In the genomic region with DNA sequence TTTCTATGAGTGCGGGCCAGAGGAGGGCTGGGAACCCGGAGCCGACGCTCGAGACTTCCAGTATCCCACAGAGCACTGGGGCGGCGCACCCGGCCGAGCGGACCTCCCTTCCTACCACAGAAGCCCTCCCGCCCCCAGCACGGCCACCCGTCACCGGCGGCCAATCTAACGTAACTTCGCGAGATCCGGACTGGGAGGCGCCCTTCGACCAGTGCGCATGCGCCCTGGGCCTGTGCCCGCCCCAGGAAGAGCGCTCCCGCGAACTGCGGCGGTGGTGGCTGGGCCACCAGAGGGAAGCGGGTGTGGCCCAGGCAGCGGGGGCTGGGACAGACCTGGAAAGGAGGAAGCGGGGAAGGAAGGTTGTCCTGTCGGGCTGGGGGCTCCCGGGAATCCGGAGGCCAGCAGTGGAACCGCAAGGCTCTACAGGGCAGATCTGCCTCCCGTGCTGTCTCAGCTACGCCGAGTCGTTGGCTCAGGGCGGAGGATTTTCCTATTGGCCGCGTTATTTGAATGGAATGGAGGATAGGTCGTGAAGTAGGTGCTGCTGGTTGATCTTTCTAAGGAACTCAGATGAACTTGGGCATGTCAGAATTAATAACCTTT, we compare ENCODE assay signal across 8 cellular contexts. TPM values are rescaled to one million over a fixed set of nuclear protein-coding genes. Genes with fewer than 3 reads are reported as not detected.
DNase-seq lines count a peak whose midpoint lies in the region; ATAC-seq and TF ChIP-seq lines count a peak whose summit lies in the region.

TSS of gene PPP1R12A (minus strand) at position 77 of the 603 bp plus-strand sequence. CDS start 166 bp downstream, outside the sequence.

- H3K9me3 ChIP-seq in liver (ENCODE audit: control insufficient read depth in 4 of 4, low read length in 3 of 4) = no peaks in the 10 kb centered on the region

- H3K9ac ChIP-seq in liver (ENCODE audit: low read depth in 1 of 2, low read length in 2 of 2) = peak within 1 kb of the TSS; percentile 68 to 79

- H3K27ac ChIP-seq in liver (ENCODE audit: low read depth in 1 of 2, low read length in 2 of 2) = peak within 1 kb of the TSS; percentile 86 to 90

- H3K4me3 Mint-ChIP-seq in CD14-positive monocyte = peak within 1 kb of the TSS; percentile 99

- peak; percentile 14 to 69 for TF ChIP-seq RAD21 in liver (IDR thresholded peaks at IDR 0.05)

- peak; percentile 87 for ATAC-seq in GM19395 (IDR thresholded peaks at IDR 0.05; ENCODE audit: unreplicated experiment)
- ATAC-seq in HG03565 (IDR thresholded peaks at IDR 0.05; ENCODE audit: unreplicated experiment) = peak; percentile 91

- no peaks in the 10 kb centered on the region for H3K9me3 Mint-ChIP-seq in CD14-positive monocyte

- peaks cover 44% of the 10 kb centered on the region for H3K4me1 Mint-ChIP-seq in CD14-positive monocyte

- no peaks in the 10 kb centered on the region for H3K36me3 ChIP-seq in liver (ENCODE audit: control insufficient read depth in 4 of 4, insufficient read depth in 3 of 4, low read depth in 1 of 4, low read length in 3 of 4)

- no peaks in the 10 kb centered on the region for H3K27me3 ChIP-seq in liver (ENCODE audit: control insufficient read depth in 4 of 4, insufficient read depth in 4 of 4, low read length in 3 of 4)

- intact Hi-C loops in CD14-positive monocyte (cut with micrococcal nuclease) = loop anchor here in 1 of 2 donors (10.0 kb wide), 1 partner anchor 50 kb away; no protein-coding TSS in a partner anchor

- no peak for TF ChIP-seq CTCF in CD14-positive monocyte (IDR thresholded peaks at IDR 0.05)
- TF ChIP-seq CTCF in liver (IDR thresholded peaks at IDR 0.05; ENCODE audit: low read depth, low read length, missing input control) = no peak

- H3K4me1 ChIP-seq in liver (ENCODE audit: control insufficient read depth in 4 of 4, insufficient read depth in 4 of 4, low read length in 3 of 4) = peaks cover 0 to 31% (median 20%) of the 10 kb centered on the region in 4 donors

- peaks cover 0 to 1% of the 10 kb centered on the region in 2 donors for H3K36me3 Mint-ChIP-seq in CD14-positive monocyte

- no peaks in the 10 kb centered on the region for H3K27me3 Mint-ChIP-seq in CD14-positive monocyte (ENCODE audit: low read depth in 3 of 3)

- peak within 1 kb of the TSS; percentile 84 to 95 (median 85) for H3K4me3 ChIP-seq in liver (ENCODE audit: low read depth in 1 of 3, low read length in 3 of 3)

- under 1% methylated on average over 44 of the region's 44 CpGs for WGBS in liver

- H3K27ac Mint-ChIP-seq in CD14-positive monocyte = peak within 1 kb of the TSS; percentile 98 to 99 (median 99)

- DNase-seq in CD14-positive monocyte (ENCODE audit: low spot score) = peak; percentile 94
- peak; percentile 99 for DNase-seq in NCI-H774 (lab: John Stamatoyannopoulos, UW)
- DNase-seq in activated CD4-positive, alpha-beta T cell treated with anti-CD3 and anti-CD28 coated beads, Interleukin-2, amount 50 U/mL, for 48 hours = peak; percentile 93 to 94
- DNase-seq in dermis microvascular lymphatic vessel endothelial cell (ENCODE audit: low read depth in 2 of 2) = peak; percentile 94 to 99
- peak; percentile 95 for DNase-seq in stimulated activated CD4-positive, alpha-beta T cell treated with anti-CD3 and anti-CD28 coated beads, Interleukin-4, amount 100 ng/mL, for 24 hours

TF ChIP-seq in liver, 16 proteins besides CTCF, POLR2A, EP300 and RAD21:
- TF ChIP-seq FOXA1 (IDR thresholded peaks at IDR 0.05) = no peak
- TF ChIP-seq RXRA (IDR thresholded peaks at IDR 0.05) = peak; percentile 21 to 47
- TF ChIP-seq GABPA (IDR thresholded peaks at IDR 0.05 in 1 of 2, conservative IDR thresholded peaks at IDR 0.05 in 1 of 2) = peak in 1 of 2 donors; percentile 82
- no peak for TF ChIP-seq FOXA2 (IDR thresholded peaks at IDR 0.05)
- TF ChIP-seq ATF3 (IDR thresholded peaks at IDR 0.05) = no peak
- no peak for TF ChIP-seq JUND (IDR thresholded peaks at IDR 0.05)
- peak in 1 of 2 donors; percentile 23 for TF ChIP-seq EGR1 (IDR thresholded peaks at IDR 0.05; ENCODE audit: low read depth in 2 of 2)
- peak; percentile 9 for TF ChIP-seq NR2F2 (IDR thresholded peaks at IDR 0.05)
- peak; percentile 96 for TF ChIP-seq TAF1 (conservative IDR thresholded peaks at IDR 0.05)
- TF ChIP-seq ZBTB33 (IDR thresholded peaks at IDR 0.05) = peak; percentile 99
- TF ChIP-seq, protein P1, sequence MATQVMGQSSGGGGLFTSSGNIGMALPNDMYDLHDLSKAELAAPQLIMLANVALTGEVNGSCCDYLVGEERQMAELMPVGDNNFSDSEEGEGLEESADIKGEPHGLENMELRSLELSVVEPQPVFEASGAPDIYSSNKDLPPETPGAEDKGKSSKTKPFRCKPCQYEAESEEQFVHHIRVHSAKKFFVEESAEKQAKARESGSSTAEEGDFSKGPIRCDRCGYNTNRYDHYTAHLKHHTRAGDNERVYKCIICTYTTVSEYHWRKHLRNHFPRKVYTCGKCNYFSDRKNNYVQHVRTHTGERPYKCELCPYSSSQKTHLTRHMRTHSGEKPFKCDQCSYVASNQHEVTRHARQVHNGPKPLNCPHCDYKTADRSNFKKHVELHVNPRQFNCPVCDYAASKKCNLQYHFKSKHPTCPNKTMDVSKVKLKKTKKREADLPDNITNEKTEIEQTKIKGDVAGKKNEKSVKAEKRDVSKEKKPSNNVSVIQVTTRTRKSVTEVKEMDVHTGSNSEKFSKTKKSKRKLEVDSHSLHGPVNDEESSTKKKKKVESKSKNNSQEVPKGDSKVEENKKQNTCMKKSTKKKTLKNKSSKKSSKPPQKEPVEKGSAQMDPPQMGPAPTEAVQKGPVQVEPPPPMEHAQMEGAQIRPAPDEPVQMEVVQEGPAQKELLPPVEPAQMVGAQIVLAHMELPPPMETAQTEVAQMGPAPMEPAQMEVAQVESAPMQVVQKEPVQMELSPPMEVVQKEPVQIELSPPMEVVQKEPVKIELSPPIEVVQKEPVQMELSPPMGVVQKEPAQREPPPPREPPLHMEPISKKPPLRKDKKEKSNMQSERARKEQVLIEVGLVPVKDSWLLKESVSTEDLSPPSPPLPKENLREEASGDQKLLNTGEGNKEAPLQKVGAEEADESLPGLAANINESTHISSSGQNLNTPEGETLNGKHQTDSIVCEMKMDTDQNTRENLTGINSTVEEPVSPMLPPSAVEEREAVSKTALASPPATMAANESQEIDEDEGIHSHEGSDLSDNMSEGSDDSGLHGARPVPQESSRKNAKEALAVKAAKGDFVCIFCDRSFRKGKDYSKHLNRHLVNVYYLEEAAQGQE (IDR thresholded peaks at IDR 0.05) = peak; percentile 71
- TF ChIP-seq SP1 (IDR thresholded peaks at IDR 0.05) = peak; percentile 63
- TF ChIP-seq YY1 (IDR thresholded peaks at IDR 0.05) = peak; percentile 88
- TF ChIP-seq MAX (IDR thresholded peaks at IDR 0.05) = peak; percentile 53
- peak in 1 of 2 donors; percentile 21 for TF ChIP-seq HNF4A (conservative IDR thresholded peaks at IDR 0.05)

RNA-seq across cellular contexts. Expression of gene PPP1R12A, which starts in this region (rescaled TPM):
- 10 to 100 TPM; 33.1 to 57.2 TPM for polyA plus RNA-seq in CD14-positive monocyte
- total RNA-seq in dermis microvascular lymphatic vessel endothelial cell = 51.7 and 53.2 TPM in 2 replicates
- total RNA-seq in liver = 10 to 100 TPM; 38.2 to 41.6 TPM
- polyA plus RNA-seq in liver = 10 to 100 TPM in 1 of 2 donors, 1 to 10 TPM in 1; 5.1 to 17.4 TPM

Comparison
In these comparisons a context has a peak if more than half of its experiments do, and no peak if none do; other contexts are left out.
1. Peak in every context shown above with its lines: DNase-seq, ATAC-seq, H3K4me3 ChIP-seq and H3K27ac ChIP-seq.